ENCODE assay signal across 20 cellular contexts in the genomic region with DNA sequence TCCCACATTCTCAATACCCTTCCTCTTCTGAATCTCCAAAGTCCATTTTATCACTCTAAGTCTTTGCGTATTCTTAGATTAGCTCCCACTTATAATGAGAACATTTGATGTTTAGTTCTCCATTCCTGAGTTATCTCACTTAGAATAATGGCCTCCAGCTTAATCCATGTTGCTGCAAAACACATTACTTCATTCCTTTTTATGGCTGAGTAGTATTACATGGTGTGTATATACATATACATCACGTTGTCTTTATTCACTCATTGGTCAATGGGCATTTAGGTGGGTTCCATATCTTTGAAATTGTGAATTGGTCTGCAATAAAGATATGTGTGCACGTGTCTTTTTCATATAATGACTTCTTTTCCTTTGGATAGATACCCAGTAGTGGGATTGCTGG. TPM values are rescaled to one million over a fixed set of nuclear protein-coding genes. Genes with fewer than 3 reads are reported as not detected.
"Had no signal": no experiment of that assay in that cellular context is flagged by ENCODE, and none has a peak within 500 bp of the region (broad histone marks: within the 10 kb centered on the region; RNA-seq: fewer than 3 reads in every experiment).

No MANE protein-coding gene starts in this region.

- H3K9me3 Mint-ChIP-seq: dendritic cell treated with granulocyte-macrophage colony-stimulating factor and Interleukin-4, amounts not matched to agents 40 ng/mL and 50 ng/mL, for 4 days; effector memory CD8-positive, alpha-beta T cell; endodermal cell had no signal

- H3K27ac Mint-ChIP-seq: dendritic cell treated with granulocyte-macrophage colony-stimulating factor and Interleukin-4, amounts not matched to agents 40 ng/mL and 50 ng/mL, for 4 days; effector memory CD8-positive, alpha-beta T cell; endodermal cell had no signal

- DNase-seq: cortex of kidney; effector CD8-positive, alpha-beta T cell; esophagus squamous epithelium; gastrocnemius medialis; heart right ventricle; left cardiac atrium; left lung; left ventricle myocardium superior; lower lobe of right lung had no signal

- H3K4me3 Mint-ChIP-seq: dendritic cell treated with granulocyte-macrophage colony-stimulating factor and Interleukin-4, amounts not matched to agents 40 ng/mL and 50 ng/mL, for 4 days; effector memory CD8-positive, alpha-beta T cell; endodermal cell; naive thymus-derived CD4-positive, alpha-beta T cell had no signal

- ATAC-seq: esophagus mucosa, gastrocnemius medialis, left cardiac atrium, left lung, lower lobe of right lung had no signal

- H3K27me3 Mint-ChIP-seq: dendritic cell treated with granulocyte-macrophage colony-stimulating factor and Interleukin-4, amounts not matched to agents 40 ng/mL and 50 ng/mL, for 4 days; effector memory CD8-positive, alpha-beta T cell; naive thymus-derived CD4-positive, alpha-beta T cell had no signal

RNA-seq across cellular contexts. Expression of a gene that starts 32.3 kb away (rescaled TPM):
- total RNA-seq: dermis microvascular lymphatic vessel endothelial cell; endodermal cell; esophagus mucosa; esophagus squamous epithelium; gastrocnemius medialis; glomerular endothelial cell; kidney epithelial cell; left lung; lower leg skin; lower lobe of right lung; lung microvascular endothelial cell; mucosa of gallbladder; naive thymus-derived CD4-positive, alpha-beta T cell had no signal
